Comparison of ENCODE assay signal across 16 cellular contexts in genomic region chr15:36347272-36347864, GRCh38.
DNase-seq lines count a peak whose midpoint lies in the region; ATAC-seq, FAIRE-seq and TF ChIP-seq lines count a peak whose summit lies in the region.
"Had no signal": no experiment of that assay in that cellular context is flagged by ENCODE, and none has a peak within 500 bp of the region (broad histone marks: within the 10 kb centered on the region; RNA-seq: fewer than 3 reads in every experiment).

No MANE protein-coding gene starts in this region.

- FAIRE-seq in A549 (lab: Jason Lieb, UNC) (no peak), islet of Langerhans (lab: Jason Lieb, UNC) (peak; percentile 77)
- FAIRE-seq: A204.1 had no signal

- peaks cover 11% of the 10 kb centered on the region for H3K4me1 Mint-ChIP-seq in endodermal cell
- H3K4me1 Mint-ChIP-seq: IgD-negative memory B cell, T-cell had no signal

- TF ChIP-seq RAD21 in A549 (conservative IDR thresholded peaks at IDR 0.05 in 1 of 2, IDR thresholded peaks at IDR 0.05 in 1 of 2), result no peak

- no peak overlapping the region for H3K4me3 ChIP-seq in A549
- H3K4me3 ChIP-seq in endodermal cell (ENCODE audit: low read length), result no peak overlapping the region

- H3K4me3 Mint-ChIP-seq in endodermal cell, result no peak overlapping the region
- H3K4me3 Mint-ChIP-seq: IgD-negative memory B cell, T-cell had no signal

- no peaks in the 10 kb centered on the region for H3K36me3 Mint-ChIP-seq in endodermal cell (ENCODE audit: low read depth)
- H3K36me3 Mint-ChIP-seq: IgD-negative memory B cell, T-cell had no signal

- H3K27ac ChIP-seq in A549 (no peak overlapping the region), RWPE1 (no peak overlapping the region), endodermal cell (ENCODE audit: low read depth, low read length) (no peak overlapping the region)

- H3K9ac ChIP-seq in endodermal cell (ENCODE audit: extremely low read depth, low read length, poor library complexity, severe bottlenecking), result no peak overlapping the region

- no peak for TF ChIP-seq POLR2A in A549 (IDR thresholded peaks at IDR 0.05; ENCODE audit: low read length)

- ATAC-seq in A549, result peak in 1 of 2 experiments; percentile 42; a peak in 2 of 6 replicates
- no peak for ATAC-seq in GM19463 (IDR thresholded peaks at IDR 0.05; ENCODE audit: unreplicated experiment)
- no peak for ATAC-seq in GM18519 (IDR thresholded peaks at IDR 0.05; ENCODE audit: low FRiP score, unreplicated experiment)
- ATAC-seq: T-cell had no signal

- H3K27me3 Mint-ChIP-seq in endodermal cell (ENCODE audit: insufficient read depth), result no peaks in the 10 kb centered on the region
- H3K27me3 Mint-ChIP-seq: IgD-negative memory B cell, T-cell had no signal

- peaks cover 3% of the 10 kb centered on the region for H3K9me3 Mint-ChIP-seq in endodermal cell

- no peak for TF ChIP-seq CTCF in A549 (IDR thresholded peaks at IDR 0.05)
- no peak for TF ChIP-seq CTCF in RWPE1 (conservative IDR thresholded peaks at IDR 0.05; ENCODE audit: low read depth)
- TF ChIP-seq CTCF in endodermal cell (conservative IDR thresholded peaks at IDR 0.05), result no peak

- POLR2A ChIA-PET in A549 (lab: Yijun Ruan, JAX), result no interaction called here
- POLR2A ChIA-PET in HEK293T (lab: Yijun Ruan, JAX), result interaction anchor here (0.6 kb wide), 1 partner anchor 388 kb away, joined by 4 read pairs; no protein-coding TSS in a partner anchor
- POLR2A ChIA-PET in RWPE1 (lab: Yijun Ruan, JAX; ENCODE audit: low non-redundant PET), result no interaction called here

- no peak for TF ChIP-seq EP300 in A549 (IDR thresholded peaks at IDR 0.05)

- H3K36me3 ChIP-seq in endodermal cell (ENCODE audit: control insufficient read depth, insufficient read depth, low read length), result no peaks in the 10 kb centered on the region

- DNase-seq in A549 (ENCODE audit: low read depth in 1 of 2, low spot score in 1 of 2) (peak in 1 of 2 experiments; percentile 19), HEK293T (ENCODE audit: extremely low spot score) (no peak), RWPE1 (ENCODE audit: low spot score) (peak; percentile 26), endodermal cell (no peak), NCI-H146 treated with DMSO at 0.1 percent for 48 hours (lab: John Stamatoyannopoulos, UW; ENCODE audit: unreplicated experiment) (no peak)
- DNase-seq: Calu3, MV-4-11, NCI-H146, NCI-H226, NCI-H748 treated with DMSO at 0.1 percent for 48 hours, T-cell had no signal

- H3K9me3 ChIP-seq in A549 (no peaks in the 10 kb centered on the region), endodermal cell (ENCODE audit: control insufficient read depth, low read length) (no peaks in the 10 kb centered on the region)

- H3K27me3 ChIP-seq in endodermal cell (ENCODE audit: control insufficient read depth, insufficient read depth, low read length, poor library complexity, severe bottlenecking), result no peaks in the 10 kb centered on the region

- peak overlapping the region; percentile 28; the same call in 2 of the 3 replicates for H3K4me2 ChIP-seq in A549

- H3K27ac Mint-ChIP-seq in endodermal cell, result no peak overlapping the region
- H3K27ac Mint-ChIP-seq: IgD-negative memory B cell, T-cell had no signal

- H3K4me1 ChIP-seq in A549, result peaks cover 6% of the 10 kb centered on the region; the same call in 2 of the 3 replicates
- peaks cover 3% of the 10 kb centered on the region for H3K4me1 ChIP-seq in endodermal cell (ENCODE audit: control insufficient read depth, insufficient read depth, low read length)

- CTCF ChIA-PET in A549 (lab: Yijun Ruan, JAX), result interaction anchor here (0.6 kb wide), 1 partner anchor 40 kb away, joined by 3 read pairs; no protein-coding TSS in a partner anchor
- CTCF ChIA-PET in HEK293T (lab: Yijun Ruan, JAX), result no interaction called here
- CTCF ChIA-PET in RWPE1 (lab: Yijun Ruan, JAX), result no interaction called here

TF ChIP-seq in A549, 52 proteins besides CTCF, POLR2A, EP300 and RAD21 (continues in another document):
- peak; percentile 48; the same call in 1 of the 2 replicates for TF ChIP-seq GATA3 (IDR thresholded peaks at IDR 0.05; ENCODE audit: borderline replicate concordance)
- TF ChIP-seq HOXB5 (CRISPR knock-in tag; IDR thresholded peaks at IDR 0.05), result no peak
- 0 out of 2 replicates have a peak, but pooled peaks have one; percentile 42 for TF ChIP-seq PBX3 (IDR thresholded peaks at IDR 0.05)
- TF ChIP-seq NFE2L2 (conservative IDR thresholded peaks at IDR 0.05; ENCODE audit: low read length), result no peak
- TF ChIP-seq TFCP2L1 (CRISPR knock-in tag; IDR thresholded peaks at IDR 0.05), result no peak
- no peak for TF ChIP-seq HOXB13 (CRISPR knock-in tag; IDR thresholded peaks at IDR 0.05; ENCODE audit: low read depth)
- no peak for TF ChIP-seq FOSL2 (IDR thresholded peaks at IDR 0.05)
- TF ChIP-seq FOSL2 (CRISPR knock-in tag; IDR thresholded peaks at IDR 0.05), result no peak
- TF ChIP-seq HDAC2 (IDR thresholded peaks at IDR 0.05), result no peak
- no peak for TF ChIP-seq JUN (IDR thresholded peaks at IDR 0.05)
- TF ChIP-seq POLR2AphosphoS2 (conservative IDR thresholded peaks at IDR 0.05; ENCODE audit: low read length), result no peak
- no peak for TF ChIP-seq TP53 (CRISPR knock-in tag; IDR thresholded peaks at IDR 0.05)
- TF ChIP-seq E2F6 (IDR thresholded peaks at IDR 0.05; ENCODE audit: borderline replicate concordance, low read depth), result no peak
- no peak for TF ChIP-seq CHD4 (IDR thresholded peaks at IDR 0.05; ENCODE audit: borderline replicate concordance)
- no peak for TF ChIP-seq JUNB (IDR thresholded peaks at IDR 0.05)

TF ChIP-seq in HEK293T, 16 proteins besides CTCF, POLR2A, EP300 and RAD21:
- no peak for TF ChIP-seq FOXK2 (IDR thresholded peaks at IDR 0.05)
- TF ChIP-seq, protein P1, sequence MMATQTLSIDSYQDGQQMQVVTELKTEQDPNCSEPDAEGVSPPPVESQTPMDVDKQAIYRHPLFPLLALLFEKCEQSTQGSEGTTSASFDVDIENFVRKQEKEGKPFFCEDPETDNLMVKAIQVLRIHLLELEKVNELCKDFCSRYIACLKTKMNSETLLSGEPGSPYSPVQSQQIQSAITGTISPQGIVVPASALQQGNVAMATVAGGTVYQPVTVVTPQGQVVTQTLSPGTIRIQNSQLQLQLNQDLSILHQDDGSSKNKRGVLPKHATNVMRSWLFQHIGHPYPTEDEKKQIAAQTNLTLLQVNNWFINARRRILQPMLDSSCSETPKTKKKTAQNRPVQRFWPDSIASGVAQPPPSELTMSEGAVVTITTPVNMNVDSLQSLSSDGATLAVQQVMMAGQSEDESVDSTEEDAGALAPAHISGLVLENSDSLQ (IDR thresholded peaks at IDR 0.05), result peak; percentile 87
TF ChIP-seq in HEK293T: peak in this region for 1.
